8 cellular contexts compared by ENCODE assay signal in genomic region chr12:57935839-57936512, GRCh38. TPM values are rescaled to one million over a fixed set of nuclear protein-coding genes. Genes with fewer than 3 reads are reported as not detected.
DNase-seq lines count a peak whose midpoint lies in the region; ATAC-seq, FAIRE-seq and TF ChIP-seq lines count a peak whose summit lies in the region.

No MANE protein-coding gene starts in this region.

- H3K4me2 ChIP-seq in keratinocyte (ENCODE audit: control insufficient read depth, extremely low read depth, insufficient read depth, low read depth, low read length): peak overlapping the region; percentile 69

- no peaks in the 10 kb centered on the region for H3K79me2 ChIP-seq in keratinocyte (ENCODE audit: control insufficient read depth, insufficient read depth, low read length)

- dilution Hi-C loops in keratinocyte (cut with MboI; ENCODE audit: extremely low pct_ligation_motif_present, low sequenced_read_pairs): no loop called here

- H3K4me3 ChIP-seq in AG10803 (ENCODE audit: low read length) (peak overlapping the region; percentile 65), keratinocyte (ENCODE audit: control insufficient read depth in 2 of 3, extremely low read depth in 1 of 3, insufficient read depth in 2 of 3, low read depth in 1 of 3, low read length in 3 of 3) (peak overlapping the region; percentile 50 to 80 (median 75))

- peak overlapping the region; percentile 80 for H2AFZ ChIP-seq in keratinocyte (ENCODE audit: control insufficient read depth, low read length)

- no peaks in the 10 kb centered on the region for H3K36me3 ChIP-seq in keratinocyte (ENCODE audit: control insufficient read depth in 2 of 2, extremely low read depth in 1 of 2, insufficient read depth in 2 of 2, low read length in 2 of 2)

- H3K9me3 ChIP-seq in keratinocyte (ENCODE audit: control insufficient read depth, low read depth, low read length): no peaks in the 10 kb centered on the region

- TF ChIP-seq CTCF in AG10803 (conservative IDR thresholded peaks at IDR 0.05; ENCODE audit: low read length) (no peak), keratinocyte (optimal IDR thresholded peaks at IDR 0.05 in 1 of 3, IDR thresholded peaks at IDR 0.05 in 1 of 3, conservative IDR thresholded peaks at IDR 0.05 in 1 of 3; ENCODE audit: extremely low read depth in 1 of 3, insufficient read depth in 2 of 3, low read length in 3 of 3) (no peak)

- peak; percentile 91 for DNase-seq in AG10803 (ENCODE audit: low read depth)
- DNase-seq in NCI-H345 treated with DMSO at 0.1 percent for 48 hours (lab: John Stamatoyannopoulos, UW; ENCODE audit: unreplicated experiment): peak; percentile 93
- peak; percentile 88 for DNase-seq in activated CD4-positive, CD25-positive, alpha-beta regulatory T cell treated with anti-CD3 and anti-CD28 coated beads, Interleukin-2, amount 50 U/mL, for 16 hours (ENCODE audit: low read depth, low spot score)
- peak; percentile 79 to 81 for DNase-seq in cerebellar nuclear complex (lab: John Stamatoyannopoulos, UW)
- DNase-seq in keratinocyte (ENCODE audit: low read depth, low spot score): peak; percentile 21
- DNase-seq in stimulated activated CD4-positive, alpha-beta T cell treated with anti-CD3 and anti-CD28 coated beads, Interleukin-15, amount 100 ng/mL, for 1 hour (ENCODE audit: low read depth in 1 of 2, low spot score in 1 of 2): peak; percentile 63 to 74

- H3K9me1 ChIP-seq in keratinocyte (ENCODE audit: control insufficient read depth, extremely low read depth, insufficient read depth, low read length): no peaks in the 10 kb centered on the region

- peak; percentile 85 for FAIRE-seq in keratinocyte (lab: Jason Lieb, UNC)

- no peaks in the 10 kb centered on the region for H3K27me3 ChIP-seq in keratinocyte (ENCODE audit: control insufficient read depth, extremely low read depth, insufficient read depth, low read length)

- peak overlapping the region; percentile 53 for H3K27ac ChIP-seq in keratinocyte (ENCODE audit: control insufficient read depth, insufficient read depth, low read length)

- ATAC-seq in GM19035 (IDR thresholded peaks at IDR 0.05; ENCODE audit: unreplicated experiment) (peak; percentile 99), HG03342 (IDR thresholded peaks at IDR 0.05; ENCODE audit: unreplicated experiment) (peak; percentile 99)

- H3K4me1 ChIP-seq in keratinocyte (ENCODE audit: control insufficient read depth, extremely low read depth, insufficient read depth, low read length): peaks cover 10% of the 10 kb centered on the region

- peak overlapping the region; percentile 67 for H3K9ac ChIP-seq in keratinocyte (ENCODE audit: control insufficient read depth, extremely low read depth, insufficient read depth, low read length)

- H4K20me1 ChIP-seq in keratinocyte (ENCODE audit: control insufficient read depth, extremely low read depth, insufficient read depth, low read length): no peaks in the 10 kb centered on the region

RNA-seq across cellular contexts. Expression of gene ATP23, which starts 5.4 kb away (rescaled TPM):
- polyA plus RNA-seq in keratinocyte: 8.3 to 12.2 TPM (median 8.7 TPM) in 3 replicates
- polyA plus RNA-seq in keratinocyte (2011; ENCODE audit: low read depth): 1.5 TPM
- polyA plus RNA-seq in keratinocyte (2011; cell fraction: cytosol; rRNA removed): 6.4 and 8.1 TPM in 2 replicates
- 2.3 and 2.8 TPM in 2 replicates for polyA plus RNA-seq in keratinocyte (2011; cell fraction: nucleus; rRNA removed)
- 2.8 and 5.7 TPM in 2 replicates for polyA plus RNA-seq in keratinocyte (2012; ENCODE audit: low replicate concordance)
- polyA minus RNA-seq in keratinocyte: 0.69 to 2.1 TPM (median 2.1 TPM) in 3 replicates
- 3.3 TPM for polyA minus RNA-seq in keratinocyte (2011; cell fraction: cytosol; rRNA and poly(A)+ RNA removed)
- 0.47 and 0.53 TPM in 2 replicates for polyA minus RNA-seq in keratinocyte (2011; cell fraction: nucleus; rRNA and poly(A)+ RNA removed)

Comparison
In these comparisons a context has a peak if more than half of its experiments do, and no peak if none do; other contexts are left out.
1. Peak in every context shown above with its lines: DNase-seq, ATAC-seq, H3K4me3 ChIP-seq and H3K27ac ChIP-seq.
2. DNase-seq: peak in every context shown above with its lines; median percentile 93 in NCI-H345 treated with DMSO at 0.1 percent for 48 hours; 91 in AG10803; 88 in activated CD4-positive, CD25-positive, alpha-beta regulatory T cell treated with anti-CD3 and anti-CD28 coated beads, Interleukin-2, amount 50 U/mL, for 16 hours; 80 in cerebellar nuclear complex; 68 in stimulated activated CD4-positive, alpha-beta T cell treated with anti-CD3 and anti-CD28 coated beads, Interleukin-15, amount 100 ng/mL, for 1 hour; 21 in keratinocyte.